8 cellular contexts compared by ENCODE assay signal in genomic region chr1:33256335-33256700, GRCh38. TPM values are rescaled to one million over a fixed set of nuclear protein-coding genes. Genes with fewer than 3 reads are reported as not detected.
DNase-seq lines count a peak whose midpoint lies in the region; ATAC-seq, FAIRE-seq and TF ChIP-seq lines count a peak whose summit lies in the region.

A gene with protein sequence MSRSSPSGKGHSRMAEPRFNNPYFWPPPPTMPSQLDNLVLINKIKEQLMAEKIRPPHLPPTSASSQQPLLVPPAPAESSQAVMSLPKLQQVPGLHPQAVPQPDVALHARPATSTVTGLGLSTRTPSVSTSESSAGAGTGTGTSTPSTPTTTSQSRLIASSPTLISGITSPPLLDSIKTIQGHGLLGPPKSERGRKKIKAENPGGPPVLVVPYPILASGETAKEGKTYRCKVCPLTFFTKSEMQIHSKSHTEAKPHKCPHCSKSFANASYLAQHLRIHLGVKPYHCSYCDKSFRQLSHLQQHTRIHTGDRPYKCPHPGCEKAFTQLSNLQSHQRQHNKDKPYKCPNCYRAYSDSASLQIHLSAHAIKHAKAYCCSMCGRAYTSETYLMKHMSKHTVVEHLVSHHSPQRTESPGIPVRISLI (plus strand): TSS chr1:33256492. CDS start chr1:33270575, 14,083 bp downstream.

- H3K27ac ChIP-seq in H1 (ENCODE audit: low read depth, low read length) = no peak within 1 kb of the TSS; the same call in 1 of the 2 replicates

- no peak within 1 kb of the TSS for H2AFZ ChIP-seq in H1 (ENCODE audit: low read length)

- peak within 1 kb of the TSS; percentile 57 for H3K4me3 ChIP-seq in HFF-Myc (replicated peaks; ENCODE audit: low read depth, low read length)
- peak within 1 kb of the TSS; percentile 85 to 96 (median 91) for H3K4me3 ChIP-seq in H1 (ENCODE audit: extremely low read depth in 1 of 4, insufficient read depth in 2 of 4, low read depth in 3 of 4, low read length in 4 of 4)

- H3K23ac ChIP-seq in H1 (ENCODE audit: insufficient read length) = no peak within 1 kb of the TSS

- H3K18ac ChIP-seq in H1 (ENCODE audit: extremely low read depth, low read length) = no peak within 1 kb of the TSS; the same call in 1 of the 2 replicates

- H3K4me2 ChIP-seq in H1 (ENCODE audit: insufficient read depth in 1 of 2, low read depth in 2 of 2, low read length in 2 of 2) = peak within 1 kb of the TSS; percentile 81 to 94

- no peak within 1 kb of the TSS for H2AK5ac ChIP-seq in H1 (ENCODE audit: low read depth, low read length)

- no peak within 1 kb of the TSS for H2BK12ac ChIP-seq in H1 (ENCODE audit: low read depth, low read length)

- 1% methylated on average over 27 of the region's 61 CpGs; no CpG with 5 or more reads in 1 of the 2 experiments for WGBS in H1 (ENCODE audit: extremely low coverage in 1 of 2, insufficient coverage in 1 of 2, insufficient read length in 1 of 2, insufficient replicate concordance in 2 of 2, low coverage in 1 of 2, low lambda C conversion rate in 2 of 2, missing lambda C conversion rate in 1 of 2), 2 experiments

- H2BK20ac ChIP-seq in H1 (ENCODE audit: low read length) = no peak within 1 kb of the TSS

- H3K14ac ChIP-seq in H1 (ENCODE audit: insufficient read length) = no peak within 1 kb of the TSS

- H2BK15ac ChIP-seq in H1 (ENCODE audit: low read length) = no peak within 1 kb of the TSS

- TF ChIP-seq EP300 in H1 (IDR thresholded peaks at IDR 0.05; ENCODE audit: borderline replicate concordance in 1 of 2, low read depth in 2 of 2, low read length in 2 of 2) = no peak

- peak within 1 kb of the TSS; percentile 98 for H3K4me3 Mint-ChIP-seq in activated CD8-positive, alpha-beta memory T cell treated with anti-CD3 and anti-CD28 coated beads, Interleukin-2, amount 10 ng/mL, durations not matched to agents 7 days and 5 days
- H3K4me3 Mint-ChIP-seq in memory B cell = peak within 1 kb of the TSS; percentile 98

- H3K9ac ChIP-seq in H1 (replicated peaks in 1 of 4; ENCODE audit: extremely low read depth in 1 of 4, low read depth in 3 of 4, low read length in 3 of 4) = peak within 1 kb of the TSS; percentile 79 to 91 (median 86)

- no peak within 1 kb of the TSS for H3K4ac ChIP-seq in H1 (replicated peaks; ENCODE audit: insufficient read length, low read depth, low read length)

- TF ChIP-seq RAD21 in H1 (IDR thresholded peaks at IDR 0.05 in 1 of 2, conservative IDR thresholded peaks at IDR 0.05 in 1 of 2; ENCODE audit: low read depth in 2 of 2, low read length in 2 of 2) = no peak

- no peak within 1 kb of the TSS for H2BK5ac ChIP-seq in H1 (ENCODE audit: low read depth, low read length)

- H4K5ac ChIP-seq in H1 (ENCODE audit: insufficient read length, low read depth, low read length) = peak within 1 kb of the TSS; percentile 18

- no peaks in the 10 kb centered on the region for H3K36me3 Mint-ChIP-seq in activated CD8-positive, alpha-beta memory T cell treated with anti-CD3 and anti-CD28 coated beads, Interleukin-2, amount 10 ng/mL, durations not matched to agents 7 days and 5 days
- H3K36me3 Mint-ChIP-seq in memory B cell = peaks cover 2% of the 10 kb centered on the region

- peaks cover 7% of the 10 kb centered on the region; the same call in 1 of the 2 replicates for H3K23me2 ChIP-seq in H1 (ENCODE audit: low read depth, low read length)

- no peaks in the 10 kb centered on the region for H3K36me3 ChIP-seq in H1 (ENCODE audit: control insufficient read depth in 2 of 4, insufficient read depth in 4 of 4, low read length in 3 of 4)

- H3K9me3 Mint-ChIP-seq in activated CD8-positive, alpha-beta memory T cell treated with anti-CD3 and anti-CD28 coated beads, Interleukin-2, amount 10 ng/mL, durations not matched to agents 7 days and 5 days (ENCODE audit: low read depth) = no peaks in the 10 kb centered on the region
- peaks cover 2% of the 10 kb centered on the region for H3K9me3 Mint-ChIP-seq in memory B cell

- peak within 1 kb of the TSS; percentile 61 for H4K91ac ChIP-seq in H1 (replicated peaks; ENCODE audit: insufficient read length, low read length)

- TF ChIP-seq CTCF in HFF-Myc (IDR thresholded peaks at IDR 0.05; ENCODE audit: low read depth, low read length, missing control alignments) = no peak
- TF ChIP-seq CTCF in H1 (IDR thresholded peaks at IDR 0.05; ENCODE audit: control extremely low read depth in 1 of 3, insufficient read depth in 1 of 3, low read depth in 1 of 3, low read length in 3 of 3) = 0 out of 4 replicates have a peak, but pooled peaks of 1 of the 3 experiments have one; percentile 2

- H3K79me2 ChIP-seq in H1 (ENCODE audit: control insufficient read depth in 1 of 2, insufficient read depth in 2 of 2, low read length in 2 of 2) = peaks cover 0 to 37% of the 10 kb centered on the region in 2 experiments; a peak in 2 of 4 replicates

- H3K9me3 ChIP-seq in H1 (ENCODE audit: insufficient read depth in 2 of 2, low read depth in 1 of 2, low read length in 1 of 2) = no peaks in the 10 kb centered on the region

- peaks cover 14% of the 10 kb centered on the region for H3K79me1 ChIP-seq in H1 (ENCODE audit: low read depth, low read length)

- H3K27ac Mint-ChIP-seq in activated CD8-positive, alpha-beta memory T cell treated with anti-CD3 and anti-CD28 coated beads, Interleukin-2, amount 10 ng/mL, durations not matched to agents 7 days and 5 days = peak within 1 kb of the TSS; percentile 96
- peak within 1 kb of the TSS; percentile 93 for H3K27ac Mint-ChIP-seq in memory B cell

- CTCF ChIA-PET in activated CD8-positive, alpha-beta memory T cell treated with anti-CD3 and anti-CD28 coated beads, Interleukin-2, amount 10 ng/mL, durations not matched to agents 7 days and 5 days (lab: Charles Lee) = no interaction called here
- CTCF ChIA-PET in H1 (lab: Charles Lee; ENCODE audit: partially characterized antibody) = no interaction called here

- peaks cover 5% of the 10 kb centered on the region for H3K4me1 Mint-ChIP-seq in activated CD8-positive, alpha-beta memory T cell treated with anti-CD3 and anti-CD28 coated beads, Interleukin-2, amount 10 ng/mL, durations not matched to agents 7 days and 5 days
- peaks cover 24% of the 10 kb centered on the region for H3K4me1 Mint-ChIP-seq in memory B cell

- H4K8ac ChIP-seq in H1 (ENCODE audit: extremely low read depth, insufficient read depth, low read length) = peak within 1 kb of the TSS; percentile 81

- H3K27me3 ChIP-seq in H1 (replicated peaks in 1 of 4; ENCODE audit: control insufficient read depth in 3 of 4, extremely low read depth in 1 of 4, insufficient read depth in 3 of 4, low read length in 3 of 4) = peaks cover 0 to 4% (median 0%) of the 10 kb centered on the region in 4 experiments; a peak in 1 of 7 replicates

- TF ChIP-seq POLR2A in H1 (IDR thresholded peaks at IDR 0.05; ENCODE audit: control extremely low read depth in 1 of 2, low read depth in 2 of 2, low read length in 2 of 2) = no peak

- H3K56ac ChIP-seq in H1 (replicated peaks; ENCODE audit: insufficient read length, low read depth, low read length) = no peak within 1 kb of the TSS

- H3K27me3 Mint-ChIP-seq in activated CD8-positive, alpha-beta memory T cell treated with anti-CD3 and anti-CD28 coated beads, Interleukin-2, amount 10 ng/mL, durations not matched to agents 7 days and 5 days = no peaks in the 10 kb centered on the region
- peaks cover 5% of the 10 kb centered on the region for H3K27me3 Mint-ChIP-seq in memory B cell

- FAIRE-seq in H1 (lab: Jason Lieb, UNC) = no peak

- peak; percentile 87 for ATAC-seq in activated CD8-positive, alpha-beta memory T cell treated with anti-CD3 and anti-CD28 coated beads, Interleukin-2, amount 10 ng/mL, durations not matched to agents 7 days and 5 days
- ATAC-seq in memory B cell (ENCODE audit: low read depth) (peak; percentile 78), GM18520 (IDR thresholded peaks at IDR 0.05; ENCODE audit: unreplicated experiment) (no peak)

- DNase-seq in ELF-1 (ENCODE audit: low read depth, low spot score) = peak; percentile 48
- no peak for DNase-seq in HFF-Myc (ENCODE audit: extremely low read depth, low read depth)
- DNase-seq in NCI-H774 (lab: John Stamatoyannopoulos, UW) = peak; percentile 51
- DNase-seq in activated CD8-positive, alpha-beta memory T cell treated with anti-CD3 and anti-CD28 coated beads, Interleukin-2, amount 10 ng/mL, durations not matched to agents 7 days and 5 days = peak; percentile 80
- peak in 1 of 2 experiments; percentile 72 for DNase-seq in H1 (ENCODE audit: low read depth in 1 of 2, low spot score in 2 of 2)
- peak; percentile 49 to 68 for DNase-seq in memory B cell (ENCODE audit: low spot score in 2 of 2)
- peak; percentile 32 to 52 (median 48) for DNase-seq in stimulated activated CD4-positive, alpha-beta T cell treated with anti-CD3 and anti-CD28 coated beads, TNF-alpha, amount 100 ng/mL, for 48 hours (ENCODE audit: low read depth in 3 of 3)

- H4K20me1 ChIP-seq in H1 (replicated peaks in 1 of 2; ENCODE audit: control insufficient read depth in 1 of 2, insufficient read depth in 2 of 2, low read length in 2 of 2) = peaks cover 0 to 5% of the 10 kb centered on the region in 2 experiments

- H2BK120ac ChIP-seq in H1 (replicated peaks; ENCODE audit: low read depth, low read length) = no peak within 1 kb of the TSS

- POLR2A ChIA-PET in H1 (lab: Charles Lee; ENCODE audit: partially characterized antibody) = no interaction called here

- H3K4me1 ChIP-seq in H1 (replicated peaks in 1 of 4; ENCODE audit: control insufficient read depth in 3 of 4, insufficient read depth in 4 of 4, low read length in 3 of 4) = peaks cover 0 to 21% (median 10%) of the 10 kb centered on the region in 4 experiments; a peak in 5 of 7 replicates

TF ChIP-seq in H1, 55 proteins besides CTCF, POLR2A, EP300 and RAD21 (continues in another document):
- TF ChIP-seq CREB1 (IDR thresholded peaks at IDR 0.05) (no peak), MAX (IDR thresholded peaks at IDR 0.05) (no peak), TBP (IDR thresholded peaks at IDR 0.05; ENCODE audit: low read depth, low read length) (no peak), TAF1 (IDR thresholded peaks at IDR 0.05; ENCODE audit: low read depth, low read length) (peak; percentile 57; the same call in 1 of the 2 replicates), BACH1 (IDR thresholded peaks at IDR 0.05; ENCODE audit: low read length) (no peak), TEAD4 (IDR thresholded peaks at IDR 0.05; ENCODE audit: low read depth, low read length) (no peak)

RNA-seq across cellular contexts. Expression of the gene that starts here (rescaled TPM):
- total RNA-seq in activated CD8-positive, alpha-beta memory T cell treated with anti-CD3 and anti-CD28 coated beads, Interleukin-2, amount 10 ng/mL, durations not matched to agents 7 days and 5 days = 10 to 100 TPM; 13.7 to 16.5 TPM
- total RNA-seq in H1 (2021; fragmentation: NEBNext Ultra II Directional; extraction: Animal tissue kit (Norgen Biotek cat#: 25700)) = 27.8 and 30.0 TPM in 2 replicates
- polyA plus RNA-seq in H1 (2011; rRNA removed) = 24.2 and 40.4 TPM in 2 replicates
- 16.1 TPM for polyA plus RNA-seq in H1 (2011; cell fraction: cytosol; rRNA removed)
- polyA plus RNA-seq in H1 (2011; cell fraction: nucleus; rRNA removed) = 24.6 TPM
- polyA plus RNA-seq in H1 (2012, experiment 1 of 2) = 15.4 to 21.7 TPM (median 18.6 TPM) in 4 replicates
- 16.3 TPM for polyA plus RNA-seq in H1 (2012, experiment 2 of 2)
- polyA plus RNA-seq in H1 (2013, experiment 1 of 2) = 20.9 TPM
- polyA plus RNA-seq in H1 (2013, experiment 2 of 2) = 20.1 TPM
- 14.9 and 19.7 TPM in 2 replicates for polyA minus RNA-seq in H1 (2011; rRNA and poly(A)+ RNA removed)
- polyA minus RNA-seq in H1 (2011; cell fraction: cytosol; rRNA and poly(A)+ RNA removed) = 17.6 TPM
- polyA minus RNA-seq in H1 (2011; cell fraction: nucleus; rRNA and poly(A)+ RNA removed) = 17.4 TPM
